Comparison of ENCODE assay signal across 30 cellular contexts in the genomic region with DNA sequence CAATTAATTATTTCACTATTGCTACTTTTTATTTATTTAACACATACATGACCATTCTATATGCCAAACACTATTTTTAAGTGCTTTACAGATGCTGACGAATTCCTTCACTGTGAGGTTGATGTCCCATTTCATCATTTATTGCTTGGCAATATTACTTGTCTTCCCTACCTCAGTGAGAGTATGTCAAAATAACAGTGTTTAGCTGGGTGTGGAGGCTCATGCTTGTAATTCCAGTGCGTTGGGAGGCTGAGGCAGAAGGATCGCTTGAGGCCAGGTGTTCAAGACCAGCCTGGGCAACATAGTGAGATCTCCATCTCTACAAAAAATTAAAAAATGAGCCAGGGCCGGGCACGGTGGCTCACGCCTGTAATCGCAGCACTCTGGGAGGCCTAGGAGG. TPM values are rescaled to one million over a fixed set of nuclear protein-coding genes. Genes with fewer than 3 reads are reported as not detected.
DNase-seq lines count a peak whose midpoint lies in the region; ATAC-seq, FAIRE-seq and TF ChIP-seq lines count a peak whose summit lies in the region.
"Had no signal": no experiment of that assay in that cellular context is flagged by ENCODE, and none has a peak within 500 bp of the region (broad histone marks: within the 10 kb centered on the region; RNA-seq: fewer than 3 reads in every experiment).

No MANE protein-coding gene starts in this region.

- peak overlapping the region in 1 of 2 experiments; percentile 9; a peak in 2 of 6 replicates for H3K27ac ChIP-seq in A549
- H3K27ac ChIP-seq: 22Rv1, BLaER1 had no signal

- 92% methylated on average over 7 of the region's 7 CpGs for WGBS in A549 (ENCODE audit: missing lambda C conversion rate)

- no peak for TF ChIP-seq CTCF in A549 (IDR thresholded peaks at IDR 0.05)

- no peak for DNase-seq in A549 (ENCODE audit: low read depth in 1 of 2, low spot score in 1 of 2)
- peak; percentile 3 for DNase-seq in NCI-H460 (ENCODE audit: extremely low read depth, low read depth)
- no peak for DNase-seq in urothelium cell line (ENCODE audit: low spot score)
- DNase-seq in stimulated activated naive CD8-positive, alpha-beta T cell treated with anti-CD3 and anti-CD28 coated beads, Interleukin-15, Interleukin-2, amounts not matched to agents 100 U/mL and 50 U/mL, for 24 hours = no peak
- DNase-seq: ACHN; BE2C; C1 segment of cervical spinal cord; CD4-positive, alpha-beta memory T cell; CD4-positive, CD25-positive, alpha-beta regulatory T cell; CD8-positive, alpha-beta memory T cell; COR-L47; DMS 273 treated with DMSO at 0.1 percent for 48 hours; DMS153; DMS53; DMS79; DND-41; EL; GDM1 had no signal

- no peak for ATAC-seq in A549
- no peak for ATAC-seq in stimulated activated naive CD8-positive, alpha-beta T cell treated with anti-CD3 and anti-CD28 coated beads, Interleukin-15, Interleukin-2, amounts not matched to agents 100 U/mL and 50 U/mL, for 24 hours
- ATAC-seq in GM18870 (IDR thresholded peaks at IDR 0.05; ENCODE audit: unreplicated experiment) = no peak

- H3K4me3 ChIP-seq in A549 = no peak overlapping the region
- H3K4me3 ChIP-seq: BLaER1, GM12878 had no signal

- no peaks in the 10 kb centered on the region for H3K9me3 ChIP-seq in A549
- H3K9me3 ChIP-seq: BE2C, BLaER1 had no signal

- CTCF ChIA-PET in A549 (lab: Yijun Ruan, JAX) = interaction anchor here (1.1 to 2.1 kb wide), 2 partner anchors 11 to 53 kb away, joined by 3 to 6 read pairs; no protein-coding TSS in a partner anchor

- no peak for TF ChIP-seq RAD21 in A549 (conservative IDR thresholded peaks at IDR 0.05 in 1 of 2, IDR thresholded peaks at IDR 0.05 in 1 of 2)

- POLR2A ChIA-PET in A549 (lab: Yijun Ruan, JAX) = no interaction called here

- no peak overlapping the region for H3K4me2 ChIP-seq in A549
- H3K4me2 ChIP-seq: BLaER1 had no signal

- TF ChIP-seq EP300 in A549 (IDR thresholded peaks at IDR 0.05) = no peak

- peaks cover 77% of the 10 kb centered on the region for H3K4me1 ChIP-seq in A549

- peak; percentile 91 for FAIRE-seq in A549 (lab: Jason Lieb, UNC)
- FAIRE-seq in urothelium cell line (lab: Jason Lieb, UNC) = peak; percentile 79
- FAIRE-seq: GM12878, GM12892, GM18507, GM19239 had no signal

- no peak for TF ChIP-seq POLR2A in A549 (IDR thresholded peaks at IDR 0.05; ENCODE audit: low read length)

TF ChIP-seq in A549, 52 proteins besides CTCF, POLR2A, EP300 and RAD21:
- TF ChIP-seq BCL3 (IDR thresholded peaks at IDR 0.05) (no peak), HOXA7 (CRISPR knock-in tag; IDR thresholded peaks at IDR 0.05) (no peak), HDAC2 (IDR thresholded peaks at IDR 0.05) (no peak), EHF (CRISPR knock-in tag; IDR thresholded peaks at IDR 0.05) (no peak), ZC3H11A (IDR thresholded peaks at IDR 0.05) (no peak), RNF2 (IDR thresholded peaks at IDR 0.05; ENCODE audit: borderline replicate concordance, low read depth) (no peak), POLR2AphosphoS2 (conservative IDR thresholded peaks at IDR 0.05; ENCODE audit: low read length) (no peak), BHLHE40 (IDR thresholded peaks at IDR 0.05; ENCODE audit: low read depth, low read length) (no peak), FOSL2 (IDR thresholded peaks at IDR 0.05) (no peak), FOSL2 (CRISPR knock-in tag; IDR thresholded peaks at IDR 0.05) (no peak), HMGXB4 (CRISPR knock-in tag; IDR thresholded peaks at IDR 0.05; ENCODE audit: borderline replicate concordance) (no peak), RARB (CRISPR knock-in tag; IDR thresholded peaks at IDR 0.05) (no peak), JUN (IDR thresholded peaks at IDR 0.05) (no peak), E2F6 (IDR thresholded peaks at IDR 0.05; ENCODE audit: borderline replicate concordance, low read depth) (no peak), NR3C1 (IDR thresholded peaks at IDR 0.05) (no peak)
- TF ChIP-seq, protein P1, sequence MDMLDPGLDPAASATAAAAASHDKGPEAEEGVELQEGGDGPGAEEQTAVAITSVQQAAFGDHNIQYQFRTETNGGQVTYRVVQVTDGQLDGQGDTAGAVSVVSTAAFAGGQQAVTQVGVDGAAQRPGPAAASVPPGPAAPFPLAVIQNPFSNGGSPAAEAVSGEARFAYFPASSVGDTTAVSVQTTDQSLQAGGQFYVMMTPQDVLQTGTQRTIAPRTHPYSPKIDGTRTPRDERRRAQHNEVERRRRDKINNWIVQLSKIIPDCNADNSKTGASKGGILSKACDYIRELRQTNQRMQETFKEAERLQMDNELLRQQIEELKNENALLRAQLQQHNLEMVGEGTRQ (IDR thresholded peaks at IDR 0.05) = no peak

RNA-seq across cellular contexts. Expression of gene MRC1, which starts 19.8 kb away (rescaled TPM):
- polyA plus RNA-seq in A549 (2011; rRNA removed) = 0.01 TPM in 1 of 2 replicates, not detected in the other
- not detected in 2 replicates for polyA plus RNA-seq in A549 (2012; cell fraction: cytosol; rRNA removed)
- polyA plus RNA-seq in A549 (2012; cell fraction: nucleus; rRNA removed) = not detected in 2 replicates
- 0.01 to 0.03 TPM in 2 of 3 replicates, not detected in the other for polyA plus RNA-seq in A549 (2017; fragmentation: RNase III; extraction: RNeasy Plus Mini Kit Qiagen cat#74134 plus additional on column Dnase treatment)
- 0.04 and 0.05 TPM in 2 replicates for polyA minus RNA-seq in A549 (2011; rRNA and poly(A)+ RNA removed)
- 0.14 and 0.15 TPM in 2 replicates for total RNA-seq in NCI-H460 (2014; rRNA removed; shearing (Covaris generic))
- polyA plus RNA-seq in NCI-H460 (2014; cell fraction: nucleus; rRNA removed) = 0.02 TPM in 1 of 2 replicates, not detected in the other
- total RNA-seq: A172, Daoy, G401 had no signal
- polyA plus RNA-seq: AG04450; CD8-positive, alpha-beta memory T cell had no signal

RNA-seq across cellular contexts. Expression of gene TMEM236, which starts 37.4 kb away (rescaled TPM):
- polyA plus RNA-seq in A549 (2011; rRNA removed) (0.05 and 0.09 TPM in 2 replicates), A549 (2017; fragmentation: RNase III; extraction: RNeasy Plus Mini Kit Qiagen cat#74134 plus additional on column Dnase treatment) (0.06 to 0.14 TPM (median 0.08 TPM) in 3 replicates)
- polyA plus RNA-seq in A549 (2012; cell fraction: cytosol; rRNA removed) = 0.01 and 0.03 TPM in 2 replicates
- polyA plus RNA-seq in A549 (2012; cell fraction: nucleus; rRNA removed) = 0.02 and 0.04 TPM in 2 replicates
- 0.12 TPM in 1 of 2 replicates, not detected in the other for polyA minus RNA-seq in A549 (2011; rRNA and poly(A)+ RNA removed)
- total RNA-seq in NCI-H460 (2014; rRNA removed; shearing (Covaris generic)) = 0.10 and 0.17 TPM in 2 replicates
- 0.01 and 0.05 TPM in 2 replicates for polyA plus RNA-seq in NCI-H460 (2014; cell fraction: nucleus; rRNA removed)
- total RNA-seq: G401, GM12878 had no signal
- polyA plus RNA-seq: CD14-positive monocyte; CD8-positive, alpha-beta memory T cell had no signal
